Comparison of ENCODE assay signal across 15 cellular contexts in genomic region chr10:51228714-51229100, GRCh38.
A peak's percentile ranks its signal among the peaks of the same experiment; 100 is the strongest.
DNase-seq lines count a peak whose midpoint lies in the region; TF ChIP-seq lines count a peak whose summit lies in the region.
"Had no signal": no experiment of that assay in that cellular context is flagged by ENCODE, and none has a peak within 500 bp of the region (broad histone marks: within the 10 kb centered on the region; RNA-seq: fewer than 3 reads in every experiment).

No MANE protein-coding gene starts in this region.

- TF ChIP-seq CTCF in fibroblast of villous mesenchyme (IDR thresholded peaks at IDR 0.05; ENCODE audit: insufficient read depth, low read depth, low read length) = no peak
- TF ChIP-seq CTCF in thyroid gland (IDR thresholded peaks at IDR 0.05) = no peak
- TF ChIP-seq CTCF in mammary epithelial cell (conservative IDR thresholded peaks at IDR 0.05 in 1 of 2, IDR thresholded peaks at IDR 0.05 in 1 of 2; ENCODE audit: extremely low read depth in 1 of 2, insufficient read depth in 1 of 2, low read depth in 1 of 2, low read length in 2 of 2) = no peak
- no peak for TF ChIP-seq CTCF in H9 (conservative IDR thresholded peaks at IDR 0.05)

- H3K23ac ChIP-seq in H9 (ENCODE audit: insufficient read length, low read depth, low read length) = no peak overlapping the region

- intact Hi-C loops in thyroid gland (cut with DNase I) = no loop called here
- intact Hi-C loops in mammary epithelial cell (cut with micrococcal nuclease) = no loop called here

- CTCF ChIA-PET in mammary epithelial cell (lab: Charles Lee; ENCODE audit: low non-redundant PET) = no interaction called here

- H2BK5ac ChIP-seq in H9 (ENCODE audit: insufficient read length, low read length) = no peak overlapping the region

- H3K23me2 ChIP-seq in H9 (ENCODE audit: insufficient read length, low read depth, low read length, poor library complexity, severe bottlenecking) = no peaks in the 10 kb centered on the region

- no peak overlapping the region for H3K18ac ChIP-seq in H9 (ENCODE audit: insufficient read length, low read depth, low read length)

- DNase-seq in fibroblast of villous mesenchyme (ENCODE audit: low read depth) = peak; percentile 48
- no peak for DNase-seq in thyroid gland
- DNase-seq in mammary epithelial cell = no peak
- DNase-seq in H9 = no peak
- no peak for DNase-seq in DMS79 treated with DMSO at 0.1 percent for 48 hours (lab: John Stamatoyannopoulos, UW)
- DNase-seq: BE2C; CD4-positive, alpha-beta memory T cell; GF-D8; H7; HFFc6 had no signal

- no peak overlapping the region for H4K91ac ChIP-seq in H9 (ENCODE audit: insufficient read length, low read depth, low read length)

- no peak overlapping the region for H2BK120ac ChIP-seq in H9 (ENCODE audit: low read depth, low read length, poor library complexity, severe bottlenecking)

- H4K20me1 ChIP-seq in mammary epithelial cell (ENCODE audit: insufficient read depth, low read length) = no peaks in the 10 kb centered on the region
- H4K20me1 ChIP-seq in H9 (ENCODE audit: control insufficient read depth, insufficient read depth, insufficient read length) = no peaks in the 10 kb centered on the region

- H4K5ac ChIP-seq in H9 (ENCODE audit: insufficient read length, low read depth, low read length) = no peak overlapping the region

- dilution Hi-C loops in mammary epithelial cell (cut with HindIII; ENCODE audit: low sequenced_read_pairs) = no loop called here

- no peaks in the 10 kb centered on the region for H3K36me3 Mint-ChIP-seq in H9 (ENCODE audit: insufficient read depth in 1 of 3, low read depth in 3 of 3)
- H3K36me3 Mint-ChIP-seq: CD4-positive, alpha-beta memory T cell; IgD-negative memory B cell had no signal

- TF ChIP-seq POLR2A in thyroid gland (IDR thresholded peaks at IDR 0.05) = no peak

- H2AFZ ChIP-seq in mammary epithelial cell (ENCODE audit: low read depth, low read length) (no peak overlapping the region), H9 (ENCODE audit: low read length) (no peak overlapping the region)
- H2AFZ ChIP-seq: GM23338 had no signal

- no peak overlapping the region for H2BK15ac ChIP-seq in H9 (ENCODE audit: low read depth, low read length)

- H3K79me2 ChIP-seq in mammary epithelial cell (ENCODE audit: insufficient read depth, low read length) (no peaks in the 10 kb centered on the region), H9 (ENCODE audit: insufficient read depth, low read length) (no peaks in the 10 kb centered on the region)

- H3K9me3 ChIP-seq in muscle layer of colon (ENCODE audit: low read length) (no peaks in the 10 kb centered on the region), thyroid gland (no peaks in the 10 kb centered on the region), mammary epithelial cell (replicated peaks; ENCODE audit: insufficient read depth, low read length) (no peaks in the 10 kb centered on the region), H9 (ENCODE audit: control insufficient read depth, low read depth, low read length) (no peaks in the 10 kb centered on the region)
- H3K9me3 ChIP-seq: A549, BE2C had no signal

- H3K4me3 Mint-ChIP-seq in H9 = no peak overlapping the region
- H3K4me3 Mint-ChIP-seq: CD4-positive, alpha-beta memory T cell; GM23338; HFFc6; IgD-negative memory B cell had no signal

- H2BK12ac ChIP-seq in H9 (ENCODE audit: insufficient read length, low read depth, low read length) = no peak overlapping the region

- no peak overlapping the region for H3K4me2 ChIP-seq in mammary epithelial cell (ENCODE audit: insufficient read depth, low read depth, low read length)
- H3K4me2 ChIP-seq in H9 (ENCODE audit: insufficient read depth, insufficient read length, low read length) = no peak overlapping the region
- H3K4me2 ChIP-seq: A549, GM23338 had no signal

- H3K56ac ChIP-seq in H9 (ENCODE audit: insufficient read length, low read depth, low read length) = no peak overlapping the region

- peaks cover 13 to 18% of the 10 kb centered on the region in 2 experiments for H3K4me1 Mint-ChIP-seq in H9
- H3K4me1 Mint-ChIP-seq: CD4-positive, alpha-beta memory T cell; IgD-negative memory B cell had no signal

- no peak overlapping the region for H2BK20ac ChIP-seq in H9 (ENCODE audit: low read depth, low read length, poor library complexity, severe bottlenecking)

- no peak overlapping the region for H3K4ac ChIP-seq in H9 (ENCODE audit: low read depth, low read length)

- WGBS in thyroid gland, 2 donors = 78 to 88% methylated on average over 4 of the region's 4 CpGs
- WGBS in mammary epithelial cell (ENCODE audit: low coverage, missing lambda C conversion rate) = 66% methylated on average over 4 of the region's 4 CpGs
- WGBS in H9 (ENCODE audit: extremely low coverage, insufficient read length, low lambda C conversion rate) = no CpG with 5 or more reads among the region's 4 CpGs

- H3K4me1 ChIP-seq in muscle layer of colon (ENCODE audit: insufficient read depth, low read length) (peaks cover 39% of the 10 kb centered on the region), thyroid gland (peaks cover 41 to 43% of the 10 kb centered on the region in 2 donors), mammary epithelial cell (ENCODE audit: insufficient read depth, low read length) (no peaks in the 10 kb centered on the region), H9 (ENCODE audit: insufficient read depth, low read length) (peaks cover 7% of the 10 kb centered on the region; the same call in 1 of the 2 replicates)
- H3K4me1 ChIP-seq: A549, BE2C had no signal

- H2AK5ac ChIP-seq in H9 (ENCODE audit: insufficient read length, low read length) = no peak overlapping the region

- no peak overlapping the region for H3K9ac ChIP-seq in muscle layer of colon (ENCODE audit: low read length)
- no peak overlapping the region for H3K9ac ChIP-seq in mammary epithelial cell (ENCODE audit: insufficient read depth, low read length)
- H3K9ac ChIP-seq in H9 (ENCODE audit: extremely low read depth, insufficient read length, low read length) = no peak overlapping the region

- H3K27ac Mint-ChIP-seq in H9 = no peak overlapping the region
- H3K27ac Mint-ChIP-seq: CD4-positive, alpha-beta memory T cell; GM23338; HFFc6; IgD-negative memory B cell had no signal

- no peaks in the 10 kb centered on the region for H3K9me3 Mint-ChIP-seq in H9
- H3K9me3 Mint-ChIP-seq: CD4-positive, alpha-beta memory T cell; GM23338; HFFc6; IgD-negative memory B cell had no signal

- no peaks in the 10 kb centered on the region for H3K36me3 ChIP-seq in muscle layer of colon (ENCODE audit: insufficient read depth, low read length)
- H3K36me3 ChIP-seq in thyroid gland = no peaks in the 10 kb centered on the region
- no peaks in the 10 kb centered on the region for H3K36me3 ChIP-seq in mammary epithelial cell (ENCODE audit: insufficient read depth, low read length)
- H3K36me3 ChIP-seq: BE2C had no signal

- BruUV-seq in mammary epithelial cell (replicated peaks; lab: Mats Ljungman, UMichigan) = no TSS peak

- H3K27me3 ChIP-seq in muscle layer of colon (ENCODE audit: control insufficient read depth in 1 of 2, insufficient read depth in 2 of 2, low read length in 2 of 2) = no peaks in the 10 kb centered on the region
- no peaks in the 10 kb centered on the region for H3K27me3 ChIP-seq in thyroid gland
- no peaks in the 10 kb centered on the region for H3K27me3 ChIP-seq in mammary epithelial cell (ENCODE audit: insufficient read depth, low read length)
- H3K27me3 ChIP-seq in H9 (ENCODE audit: insufficient read depth, low read length) = no peaks in the 10 kb centered on the region
- H3K27me3 ChIP-seq: BE2C had no signal

- H3K27ac ChIP-seq in muscle layer of colon (ENCODE audit: low read depth, low read length) (peak overlapping the region; percentile 53), thyroid gland (peak overlapping the region; percentile 1 to 67 (median 42)), mammary epithelial cell (ENCODE audit: insufficient read depth, low read depth, low read length) (no peak overlapping the region), H9 (ENCODE audit: insufficient read length, low read depth, low read length) (no peak overlapping the region)
- H3K27ac ChIP-seq: A549, C4-2B had no signal

- H3K4me3 ChIP-seq in fibroblast of villous mesenchyme (ENCODE audit: low read depth, low read length) = no peak overlapping the region
- H3K4me3 ChIP-seq in muscle layer of colon (ENCODE audit: low read depth in 1 of 2, low read length in 2 of 2) = no peak overlapping the region
- H3K4me3 ChIP-seq in thyroid gland (replicated peaks in 1 of 3) = no peak overlapping the region
- no peak overlapping the region for H3K4me3 ChIP-seq in mammary epithelial cell (replicated peaks in 1 of 3; ENCODE audit: insufficient read depth in 1 of 3, low read depth in 2 of 3, low read length in 3 of 3)
- H3K4me3 ChIP-seq: A549, GM23338 had no signal

- H4K8ac ChIP-seq in H9 (replicated peaks; ENCODE audit: insufficient read length, low read depth, low read length) = no peak overlapping the region

- no peaks in the 10 kb centered on the region; the same call in 1 of the 2 replicates for H3K27me3 Mint-ChIP-seq in H9 (ENCODE audit: low read depth)
- H3K27me3 Mint-ChIP-seq: CD4-positive, alpha-beta memory T cell; IgD-negative memory B cell had no signal

- in situ Hi-C loops in mammary epithelial cell (cut with MboI; ENCODE audit: low sequenced_read_pairs in 2 of 2) = no loop called here

- no peak overlapping the region for H3T11ph ChIP-seq in H9 (ENCODE audit: low read length)

- no peak overlapping the region for H3K14ac ChIP-seq in H9 (ENCODE audit: insufficient read depth, low read length)

- H3K79me1 ChIP-seq in H9 (ENCODE audit: insufficient read depth, low read depth, low read length, poor library complexity, severe bottlenecking) = no peaks in the 10 kb centered on the region

Comparison
In these comparisons a context has a peak if more than half of its experiments do, and no peak if none do; other contexts are left out.
1. H3K27ac ChIP-seq: peak in muscle layer of colon (single experiment) and thyroid gland (3 of 3); none in mammary epithelial cell (single experiment) and H9 (single experiment).